Comparison of ENCODE assay signal across 8 cellular contexts in the genomic region with DNA sequence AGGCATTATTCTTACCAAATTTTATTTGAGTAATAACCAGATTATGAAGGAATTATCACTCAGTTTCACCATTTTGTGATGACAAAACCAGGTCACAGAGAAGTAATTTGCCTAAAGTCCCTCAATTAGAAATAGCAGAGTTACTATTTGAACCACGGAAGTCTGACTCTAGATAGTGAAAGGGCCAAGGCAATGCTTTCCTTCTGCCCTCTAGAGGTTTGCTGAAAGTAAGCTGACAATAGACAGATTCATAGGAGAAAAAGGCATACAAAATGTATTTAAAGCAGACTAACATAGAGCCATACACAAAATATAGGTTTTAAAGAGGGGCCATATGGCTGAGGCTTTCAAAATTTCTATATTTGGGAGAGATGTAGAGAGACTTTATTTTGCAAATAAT. TPM values are rescaled to one million over a fixed set of nuclear protein-coding genes. Genes with fewer than 3 reads are reported as not detected.
DNase-seq lines count a peak whose midpoint lies in the region; ATAC-seq, FAIRE-seq and TF ChIP-seq lines count a peak whose summit lies in the region.

No MANE protein-coding gene starts in this region.

- peak; percentile 23 for FAIRE-seq in TTC549 (lab: Jason Lieb, UNC)

- H3K27me3 ChIP-seq in mucosa of stomach (ENCODE audit: control insufficient read depth, insufficient read depth, low read length) (no peaks in the 10 kb centered on the region), sigmoid colon (no peaks in the 10 kb centered on the region)

- WGBS in sigmoid colon, 2 donors: 14 to 34% methylated on average over 1 of the region's 1 CpG

- H3K4me1 ChIP-seq in mucosa of stomach (ENCODE audit: control insufficient read depth, insufficient read depth, low read length) (peaks cover 4% of the 10 kb centered on the region), sigmoid colon (no peaks in the 10 kb centered on the region)

- peaks cover 0 to 2% of the 10 kb centered on the region in 2 donors for H3K9me3 Mint-ChIP-seq in stimulated activated naive B cell treated with anti-CD40 and anti-IgM and Interleukin-4, amounts not matched to agents 10 μg/mL and 1 μg/mL and 100 μg/mL, for 72 hours

- no peaks in the 10 kb centered on the region for H3K9me3 ChIP-seq in mucosa of stomach (ENCODE audit: control insufficient read depth, low read length)
- H3K9me3 ChIP-seq in sigmoid colon: no peaks in the 10 kb centered on the region

- TF ChIP-seq POLR2A in sigmoid colon (IDR thresholded peaks at IDR 0.05): no peak

- no peak overlapping the region for H3K27ac Mint-ChIP-seq in stimulated activated naive B cell treated with anti-CD40 and anti-IgM and Interleukin-4, amounts not matched to agents 10 μg/mL and 1 μg/mL and 100 μg/mL, for 72 hours

- ATAC-seq in GM18511 (IDR thresholded peaks at IDR 0.05; ENCODE audit: unreplicated experiment) (peak; percentile 77), HG02884 (IDR thresholded peaks at IDR 0.05; ENCODE audit: unreplicated experiment) (peak; percentile 49)
- no peak for ATAC-seq in stimulated activated naive B cell treated with anti-CD40 and anti-IgM and Interleukin-4, amounts not matched to agents 10 μg/mL and 1 μg/mL and 100 μg/mL, for 72 hours (replicated peaks)

- no peaks in the 10 kb centered on the region for H3K4me1 Mint-ChIP-seq in stimulated activated naive B cell treated with anti-CD40 and anti-IgM and Interleukin-4, amounts not matched to agents 10 μg/mL and 1 μg/mL and 100 μg/mL, for 72 hours

- no peak overlapping the region for H3K4me3 ChIP-seq in mucosa of stomach (ENCODE audit: low read length)
- no peak overlapping the region for H3K4me3 ChIP-seq in sigmoid colon

- H3K4me3 Mint-ChIP-seq in stimulated activated naive B cell treated with anti-CD40 and anti-IgM and Interleukin-4, amounts not matched to agents 10 μg/mL and 1 μg/mL and 100 μg/mL, for 72 hours: no peak overlapping the region

- no peak overlapping the region for H3K27ac ChIP-seq in sigmoid colon

- peak overlapping the region; percentile 3 for H3K9ac ChIP-seq in mucosa of stomach (ENCODE audit: low read length)

- H3K36me3 Mint-ChIP-seq in stimulated activated naive B cell treated with anti-CD40 and anti-IgM and Interleukin-4, amounts not matched to agents 10 μg/mL and 1 μg/mL and 100 μg/mL, for 72 hours: no peaks in the 10 kb centered on the region

- no peaks in the 10 kb centered on the region for H3K27me3 Mint-ChIP-seq in stimulated activated naive B cell treated with anti-CD40 and anti-IgM and Interleukin-4, amounts not matched to agents 10 μg/mL and 1 μg/mL and 100 μg/mL, for 72 hours

- no peak for DNase-seq in stimulated activated naive B cell treated with anti-CD40 and anti-IgM and Interleukin-4, amounts not matched to agents 10 μg/mL and 1 μg/mL and 100 μg/mL, for 72 hours
- no peak for DNase-seq in sigmoid colon
- DNase-seq in activated naive CD4-positive, alpha-beta T cell treated with Interleukin-2 at 50 U/mL for 16 hours: no peak
- no peak for DNase-seq in cardiac septum (ENCODE audit: low spot score)

- no peak for TF ChIP-seq EP300 in sigmoid colon (IDR thresholded peaks at IDR 0.05)

- no peaks in the 10 kb centered on the region for H3K36me3 ChIP-seq in mucosa of stomach (ENCODE audit: control insufficient read depth, insufficient read depth, low read length)
- no peaks in the 10 kb centered on the region for H3K36me3 ChIP-seq in sigmoid colon

- TF ChIP-seq CTCF in sigmoid colon (IDR thresholded peaks at IDR 0.05): peak in 1 of 4 experiments; percentile 11

- intact Hi-C loops in sigmoid colon (cut with DNase I) (no loop called here), cardiac septum (cut with DNase I) (no loop called here)

RNA-seq across cellular contexts. Expression of gene CXXC4, which starts 43.1 kb away (rescaled TPM):
- total RNA-seq in sigmoid colon: 1 to 10 TPM; 2.2 to 4.3 (median 3.5) TPM
- polyA plus RNA-seq in sigmoid colon: under 1 TPM; 0.45 to 0.60 (median 0.46) TPM
- total RNA-seq in cardiac septum: 2.5 TPM

Comparison
In these comparisons a context has a peak if more than half of its experiments do, and no peak if none do; other contexts are left out.
1. ATAC-seq: peak in GM18511 (single experiment) and HG02884 (single experiment); none in stimulated activated naive B cell treated with anti-CD40 and anti-IgM and Interleukin-4, amounts not matched to agents 10 μg/mL and 1 μg/mL and 100 μg/mL, for 72 hours (0 of 2).